Comparison of ENCODE assay signal across 21 cellular contexts in the genomic region with DNA sequence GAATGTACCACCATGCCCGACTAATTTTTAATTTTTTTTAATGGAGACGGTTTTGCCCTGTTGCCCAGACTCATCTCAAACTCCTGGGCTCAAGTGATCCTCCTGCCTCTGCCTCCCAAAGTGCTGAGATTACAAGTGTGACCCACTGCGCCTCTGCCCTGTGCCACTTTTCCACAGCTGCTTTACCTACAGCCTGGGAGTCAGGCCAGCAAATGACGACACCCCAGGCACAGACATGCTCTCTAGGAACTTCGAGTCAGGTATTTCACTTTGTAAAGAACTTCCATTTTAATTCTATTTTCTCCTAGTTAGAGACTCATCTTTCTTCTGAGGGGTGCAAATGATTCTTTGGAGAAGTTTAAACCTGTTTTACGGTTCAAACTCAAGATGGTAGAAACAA.
"Had no signal": no experiment of that assay in that cellular context is flagged by ENCODE, and none has a peak within 500 bp of the region (broad histone marks: within the 10 kb centered on the region; RNA-seq: fewer than 3 reads in every experiment).

No MANE protein-coding gene starts in this region.

- H3K27ac Mint-ChIP-seq: activated CD4-positive, alpha-beta memory T cell treated with anti-CD3 and anti-CD28 coated beads for 36 hours; activated naive CD8-positive, alpha-beta T cell treated with anti-CD3 and anti-CD28 coated beads, Interleukin-2, amount 50 U/mL, for 24 hours; activated T-helper 17 cell treated with anti-CD3 and anti-CD28 coated beads, Interleukin-2, amount 50 U/mL, for 72 hours; nephron; stimulated activated effector memory CD8-positive, alpha-beta T cell treated with anti-CD3 and anti-CD28 coated beads, Interleukin-12 subunit alpha, Interleukin-12 subunit beta, amount 100 ng/mL, for 72 hours had no signal

- ATAC-seq: activated naive CD8-positive, alpha-beta T cell treated with anti-CD3 and anti-CD28 coated beads, Interleukin-2, amount 50 U/mL, for 24 hours; activated T-helper 17 cell treated with anti-CD3 and anti-CD28 coated beads, Interleukin-2, amount 50 U/mL, for 72 hours; gastrocnemius medialis; sciatic nerve; stimulated activated effector memory CD8-positive, alpha-beta T cell treated with anti-CD3 and anti-CD28 coated beads, Interleukin-12 subunit alpha, Interleukin-12 subunit beta, amount 100 ng/mL, for 72 hours had no signal

- H3K4me3 Mint-ChIP-seq: activated CD4-positive, alpha-beta memory T cell treated with anti-CD3 and anti-CD28 coated beads for 36 hours; activated naive CD4-positive, alpha-beta T cell treated with anti-CD3 and anti-CD28 coated beads, Interleukin-2, amount 50 U/mL, for 24 hours; activated naive CD8-positive, alpha-beta T cell treated with anti-CD3 and anti-CD28 coated beads, Interleukin-2, amount 50 U/mL, for 24 hours; activated T-helper 17 cell treated with anti-CD3 and anti-CD28 coated beads, Interleukin-2, amount 50 U/mL, for 72 hours; nephron; stimulated activated effector memory CD8-positive, alpha-beta T cell treated with anti-CD3 and anti-CD28 coated beads, Interleukin-12 subunit alpha, Interleukin-12 subunit beta, amount 100 ng/mL, for 72 hours had no signal

- H3K4me3 ChIP-seq: breast epithelium, gastrocnemius medialis, left ventricle myocardium inferior, skin epidermis, suprapubic skin, transverse colon had no signal

- H3K36me3 ChIP-seq: breast epithelium, gastrocnemius medialis, left ventricle myocardium inferior, suprapubic skin, transverse colon had no signal

- H3K27ac ChIP-seq: gastrocnemius medialis, left ventricle myocardium inferior, skin epidermis, suprapubic skin, transverse colon had no signal

- H3K9me3 Mint-ChIP-seq: activated CD4-positive, alpha-beta memory T cell treated with anti-CD3 and anti-CD28 coated beads for 36 hours; activated naive CD4-positive, alpha-beta T cell treated with anti-CD3 and anti-CD28 coated beads, Interleukin-2, amount 50 U/mL, for 24 hours; activated naive CD8-positive, alpha-beta T cell treated with anti-CD3 and anti-CD28 coated beads, Interleukin-2, amount 50 U/mL, for 24 hours; activated T-helper 17 cell treated with anti-CD3 and anti-CD28 coated beads, Interleukin-2, amount 50 U/mL, for 72 hours; nephron; stimulated activated effector memory CD8-positive, alpha-beta T cell treated with anti-CD3 and anti-CD28 coated beads, Interleukin-12 subunit alpha, Interleukin-12 subunit beta, amount 100 ng/mL, for 72 hours had no signal

- H3K27me3 ChIP-seq: breast epithelium, gastrocnemius medialis, suprapubic skin, transverse colon had no signal

- H3K27me3 Mint-ChIP-seq: activated CD4-positive, alpha-beta memory T cell treated with anti-CD3 and anti-CD28 coated beads for 36 hours; activated naive CD4-positive, alpha-beta T cell treated with anti-CD3 and anti-CD28 coated beads, Interleukin-2, amount 50 U/mL, for 24 hours; activated naive CD8-positive, alpha-beta T cell treated with anti-CD3 and anti-CD28 coated beads, Interleukin-2, amount 50 U/mL, for 24 hours; activated T-helper 17 cell treated with anti-CD3 and anti-CD28 coated beads, Interleukin-2, amount 50 U/mL, for 72 hours had no signal

- DNase-seq: activated CD4-positive, alpha-beta memory T cell treated with anti-CD3 and anti-CD28 coated beads for 36 hours; activated CD4-positive, alpha-beta T cell treated with anti-CD3 and anti-CD28 coated beads for 4 hours; activated CD8-positive, alpha-beta memory T cell treated with anti-CD3 and anti-CD28 coated beads, Interleukin-2, amount 50 U/mL, for 4 hours; activated naive CD8-positive, alpha-beta T cell treated with anti-CD3 and anti-CD28 coated beads, Interleukin-2, amount 50 U/mL, for 24 hours; activated T-cell treated with anti-CD3 and anti-CD28 coated beads, Interleukin-2, amount 50 U/mL, for 1 hour; amygdala; central memory CD4-positive, alpha-beta T cell; gastrocnemius medialis; glutamatergic neuron; left ventricle myocardium inferior; stimulated activated CD4-positive, alpha-beta T cell treated with anti-CD3 and anti-CD28 coated beads, Interleukin-12 subunit alpha, Interleukin-12 subunit beta, amount 100 ng/mL, for 4 hours; stimulated activated CD4-positive, alpha-beta T cell treated with anti-CD3 and anti-CD28 coated beads, Interleukin-4, amount 100 ng/mL, for 1 hour; transverse colon had no signal

- H3K9me3 ChIP-seq: breast epithelium, gastrocnemius medialis, left ventricle myocardium inferior, suprapubic skin, transverse colon had no signal
